ENCODE assay signal across 8 cellular contexts in the genomic region with DNA sequence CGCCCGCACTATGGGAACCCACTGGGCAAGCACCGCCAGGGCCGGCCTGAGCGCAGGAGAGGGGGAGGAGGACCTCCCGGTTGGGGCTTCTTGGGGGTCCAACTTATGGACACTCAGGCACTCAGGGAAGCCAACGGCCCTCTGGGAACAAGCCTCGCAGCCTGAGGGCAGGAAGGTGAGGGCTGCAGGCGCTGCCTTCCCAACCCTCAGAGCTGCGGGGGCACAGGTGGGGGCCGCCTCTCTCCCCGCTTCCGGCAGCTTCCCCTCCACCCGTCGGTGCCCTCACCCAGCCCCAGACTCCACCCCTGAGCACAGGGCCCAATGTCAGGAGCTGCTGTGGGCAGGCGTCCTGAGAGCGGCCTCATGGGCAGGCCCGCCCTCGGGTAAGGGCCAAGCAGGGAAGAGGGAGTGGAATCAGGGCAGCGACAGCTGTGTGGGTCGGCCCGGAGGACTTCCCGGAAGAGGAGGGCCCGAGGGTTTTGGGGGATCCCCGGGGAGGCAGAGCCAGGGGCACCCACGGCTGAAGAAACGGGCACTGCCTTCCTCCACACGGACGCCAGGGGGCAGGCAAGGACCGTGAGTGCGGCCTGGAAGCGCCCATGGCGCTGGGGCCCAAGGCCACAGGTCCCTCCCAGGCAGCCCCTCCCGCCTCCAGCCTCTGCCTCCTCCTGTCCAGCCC. TPM values are rescaled to one million over a fixed set of nuclear protein-coding genes. Genes with fewer than 3 reads are reported as not detected.
A peak's percentile ranks its signal among the peaks of the same experiment; 100 is the strongest.
DNase-seq lines count a peak whose midpoint lies in the region; ATAC-seq and TF ChIP-seq lines count a peak whose summit lies in the region.

No MANE protein-coding gene starts in this region.

- no peaks in the 10 kb centered on the region for H3K27me3 Mint-ChIP-seq in activated naive CD8-positive, alpha-beta T cell

- peak overlapping the region; percentile 71 for H3K4me3 Mint-ChIP-seq in activated naive CD8-positive, alpha-beta T cell

- H3K4me3 ChIP-seq in GM12865 (ENCODE audit: low read depth, low read length), result peak overlapping the region; percentile 59
- peak overlapping the region; percentile 6 for H3K4me3 ChIP-seq in urinary bladder (ENCODE audit: low read depth, low read length)

- H3K4me1 ChIP-seq in urinary bladder (ENCODE audit: insufficient read depth), result no peaks in the 10 kb centered on the region

- no peaks in the 10 kb centered on the region for H3K36me3 Mint-ChIP-seq in activated naive CD8-positive, alpha-beta T cell

- intact Hi-C loops in cardiac septum (cut with DNase I), result loop anchor here (2.0 to 10.0 kb wide), 4 partner anchors 75 to 585 kb away; a partner anchor contains a TSS
- intact Hi-C loops in posterior vena cava (cut with DNase I), result loop anchor here in 1 of 2 donors (5.0 to 10.0 kb wide), 2 partner anchors 107 to 435 kb away; no protein-coding TSS in a partner anchor

- ATAC-seq in HG02588 (IDR thresholded peaks at IDR 0.05; ENCODE audit: unreplicated experiment) (peak; percentile 77), SK-N-SH treated with all-trans-retinoic acid at 6 μM for 48 hours (peak; percentile 90)

- H3K27ac Mint-ChIP-seq in activated naive CD8-positive, alpha-beta T cell, result no peak overlapping the region

- TF ChIP-seq CTCF in GM12865 (IDR thresholded peaks at IDR 0.05; ENCODE audit: insufficient read depth, low read depth, low read length, missing control alignments), result peak; percentile 97

- 17% methylated on average over 34 of the region's 34 CpGs for WGBS in urinary bladder

- peaks cover 2% of the 10 kb centered on the region for H3K4me1 Mint-ChIP-seq in activated naive CD8-positive, alpha-beta T cell (ENCODE audit: low read depth)

- H3K27ac ChIP-seq in urinary bladder (ENCODE audit: low read depth), result peak overlapping the region; percentile 86

- peak; percentile 99 for DNase-seq in GM12865 (ENCODE audit: low read depth)
- peak; percentile 96 for DNase-seq in NAMALWA (ENCODE audit: low spot score)
- peak; percentile 93 for DNase-seq in cardiac septum (ENCODE audit: low spot score)
- DNase-seq in posterior vena cava (ENCODE audit: low spot score), result peak; percentile 96

- H3K9me3 Mint-ChIP-seq in activated naive CD8-positive, alpha-beta T cell (ENCODE audit: low read depth), result no peaks in the 10 kb centered on the region

- no peaks in the 10 kb centered on the region for H3K36me3 ChIP-seq in urinary bladder (ENCODE audit: insufficient read depth)

TF ChIP-seq in SK-N-SH treated with all-trans-retinoic acid at 6 μM for 48 hours, 23 proteins besides CTCF, POLR2A, EP300 and RAD21:
- TF ChIP-seq GLIS3 (CRISPR knock-in tag; IDR thresholded peaks at IDR 0.05) (no peak), TCF4 (CRISPR knock-in tag; IDR thresholded peaks at IDR 0.05; ENCODE audit: borderline replicate concordance) (no peak), BACH2 (CRISPR knock-in tag; IDR thresholded peaks at IDR 0.05; ENCODE audit: borderline replicate concordance) (no peak), ZNF565 (CRISPR knock-in tag; conservative IDR thresholded peaks at IDR 0.05; ENCODE audit: low read depth) (no peak)
- TF ChIP-seq, protein P1, sequence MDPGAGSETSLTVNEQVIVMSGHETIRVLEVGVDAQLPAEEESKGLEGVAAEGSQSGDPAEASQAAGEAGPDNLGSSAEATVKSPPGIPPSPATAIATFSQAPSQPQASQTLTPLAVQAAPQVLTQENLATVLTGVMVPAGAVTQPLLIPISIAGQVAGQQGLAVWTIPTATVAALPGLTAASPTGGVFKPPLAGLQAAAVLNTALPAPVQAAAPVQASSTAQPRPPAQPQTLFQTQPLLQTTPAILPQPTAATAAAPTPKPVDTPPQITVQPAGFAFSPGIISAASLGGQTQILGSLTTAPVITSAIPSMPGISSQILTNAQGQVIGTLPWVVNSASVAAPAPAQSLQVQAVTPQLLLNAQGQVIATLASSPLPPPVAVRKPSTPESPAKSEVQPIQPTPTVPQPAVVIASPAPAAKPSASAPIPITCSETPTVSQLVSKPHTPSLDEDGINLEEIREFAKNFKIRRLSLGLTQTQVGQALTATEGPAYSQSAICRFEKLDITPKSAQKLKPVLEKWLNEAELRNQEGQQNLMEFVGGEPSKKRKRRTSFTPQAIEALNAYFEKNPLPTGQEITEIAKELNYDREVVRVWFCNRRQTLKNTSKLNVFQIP (CRISPR knock-in tag; IDR thresholded peaks at IDR 0.05; ENCODE audit: borderline replicate concordance, low read depth), result no peak
- TF ChIP-seq, protein P2, sequence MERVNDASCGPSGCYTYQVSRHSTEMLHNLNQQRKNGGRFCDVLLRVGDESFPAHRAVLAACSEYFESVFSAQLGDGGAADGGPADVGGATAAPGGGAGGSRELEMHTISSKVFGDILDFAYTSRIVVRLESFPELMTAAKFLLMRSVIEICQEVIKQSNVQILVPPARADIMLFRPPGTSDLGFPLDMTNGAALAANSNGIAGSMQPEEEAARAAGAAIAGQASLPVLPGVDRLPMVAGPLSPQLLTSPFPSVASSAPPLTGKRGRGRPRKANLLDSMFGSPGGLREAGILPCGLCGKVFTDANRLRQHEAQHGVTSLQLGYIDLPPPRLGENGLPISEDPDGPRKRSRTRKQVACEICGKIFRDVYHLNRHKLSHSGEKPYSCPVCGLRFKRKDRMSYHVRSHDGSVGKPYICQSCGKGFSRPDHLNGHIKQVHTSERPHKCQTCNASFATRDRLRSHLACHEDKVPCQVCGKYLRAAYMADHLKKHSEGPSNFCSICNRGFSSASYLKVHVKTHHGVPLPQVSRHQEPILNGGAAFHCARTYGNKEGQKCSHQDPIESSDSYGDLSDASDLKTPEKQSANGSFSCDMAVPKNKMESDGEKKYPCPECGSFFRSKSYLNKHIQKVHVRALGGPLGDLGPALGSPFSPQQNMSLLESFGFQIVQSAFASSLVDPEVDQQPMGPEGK (CRISPR knock-in tag; IDR thresholded peaks at IDR 0.05; ENCODE audit: borderline replicate concordance), result peak; percentile 26; the same call in 1 of the 2 replicates
- TF ChIP-seq, protein P3, sequence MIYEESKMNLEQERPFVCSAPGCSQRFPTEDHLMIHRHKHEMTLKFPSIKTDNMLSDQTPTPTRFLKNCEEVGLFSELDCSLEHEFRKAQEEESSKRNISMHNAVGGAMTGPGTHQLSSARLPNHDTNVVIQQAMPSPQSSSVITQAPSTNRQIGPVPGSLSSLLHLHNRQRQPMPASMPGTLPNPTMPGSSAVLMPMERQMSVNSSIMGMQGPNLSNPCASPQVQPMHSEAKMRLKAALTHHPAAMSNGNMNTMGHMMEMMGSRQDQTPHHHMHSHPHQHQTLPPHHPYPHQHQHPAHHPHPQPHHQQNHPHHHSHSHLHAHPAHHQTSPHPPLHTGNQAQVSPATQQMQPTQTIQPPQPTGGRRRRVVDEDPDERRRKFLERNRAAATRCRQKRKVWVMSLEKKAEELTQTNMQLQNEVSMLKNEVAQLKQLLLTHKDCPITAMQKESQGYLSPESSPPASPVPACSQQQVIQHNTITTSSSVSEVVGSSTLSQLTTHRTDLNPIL (CRISPR knock-in tag; IDR thresholded peaks at IDR 0.05; ENCODE audit: low read depth), result no peak
- TF ChIP-seq, protein P4, sequence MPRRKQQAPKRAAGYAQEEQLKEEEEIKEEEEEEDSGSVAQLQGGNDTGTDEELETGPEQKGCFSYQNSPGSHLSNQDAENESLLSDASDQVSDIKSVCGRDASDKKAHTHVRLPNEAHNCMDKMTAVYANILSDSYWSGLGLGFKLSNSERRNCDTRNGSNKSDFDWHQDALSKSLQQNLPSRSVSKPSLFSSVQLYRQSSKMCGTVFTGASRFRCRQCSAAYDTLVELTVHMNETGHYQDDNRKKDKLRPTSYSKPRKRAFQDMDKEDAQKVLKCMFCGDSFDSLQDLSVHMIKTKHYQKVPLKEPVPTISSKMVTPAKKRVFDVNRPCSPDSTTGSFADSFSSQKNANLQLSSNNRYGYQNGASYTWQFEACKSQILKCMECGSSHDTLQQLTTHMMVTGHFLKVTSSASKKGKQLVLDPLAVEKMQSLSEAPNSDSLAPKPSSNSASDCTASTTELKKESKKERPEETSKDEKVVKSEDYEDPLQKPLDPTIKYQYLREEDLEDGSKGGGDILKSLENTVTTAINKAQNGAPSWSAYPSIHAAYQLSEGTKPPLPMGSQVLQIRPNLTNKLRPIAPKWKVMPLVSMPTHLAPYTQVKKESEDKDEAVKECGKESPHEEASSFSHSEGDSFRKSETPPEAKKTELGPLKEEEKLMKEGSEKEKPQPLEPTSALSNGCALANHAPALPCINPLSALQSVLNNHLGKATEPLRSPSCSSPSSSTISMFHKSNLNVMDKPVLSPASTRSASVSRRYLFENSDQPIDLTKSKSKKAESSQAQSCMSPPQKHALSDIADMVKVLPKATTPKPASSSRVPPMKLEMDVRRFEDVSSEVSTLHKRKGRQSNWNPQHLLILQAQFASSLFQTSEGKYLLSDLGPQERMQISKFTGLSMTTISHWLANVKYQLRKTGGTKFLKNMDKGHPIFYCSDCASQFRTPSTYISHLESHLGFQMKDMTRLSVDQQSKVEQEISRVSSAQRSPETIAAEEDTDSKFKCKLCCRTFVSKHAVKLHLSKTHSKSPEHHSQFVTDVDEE (CRISPR knock-in tag; IDR thresholded peaks at IDR 0.05), result no peak

RNA-seq across cellular contexts. Expression of a gene that starts 0.5 kb away (rescaled TPM):
- total RNA-seq in cardiac septum (not detected), posterior vena cava (under 1 TPM in 1 of 2 donors, not detected in 1; 0.60 TPM), urinary bladder (2.8 TPM)
- polyA plus RNA-seq in urinary bladder, result 3.4 TPM

RNA-seq across cellular contexts. Expression of a gene that starts 9.9 kb away (rescaled TPM):
- not detected for total RNA-seq in cardiac septum
- not detected for total RNA-seq in posterior vena cava
- 0.48 TPM for total RNA-seq in urinary bladder
- not detected for polyA plus RNA-seq in urinary bladder

RNA-seq across cellular contexts. Expression of a gene that starts 16.3 kb away (rescaled TPM):
- total RNA-seq in cardiac septum (not detected), posterior vena cava (under 1 TPM in 1 of 2 donors, not detected in 1; 0.19 TPM), urinary bladder (0.63 TPM)
- polyA plus RNA-seq in urinary bladder, result 0.98 TPM

RNA-seq across cellular contexts. Expression of a gene that starts 17.1 kb away (rescaled TPM):
- 438 TPM for total RNA-seq in cardiac septum
- 100 to 1,000 TPM; 172 to 331 TPM for total RNA-seq in posterior vena cava
- total RNA-seq in urinary bladder, result 44.7 TPM
- 545 TPM for polyA plus RNA-seq in urinary bladder

RNA-seq across cellular contexts. Expression of a gene that starts 36.4 kb away (rescaled TPM):
- 12.1 TPM for total RNA-seq in cardiac septum
- total RNA-seq in posterior vena cava, result 10 to 100 TPM; 13.7 to 25.5 TPM
- 19.9 TPM for total RNA-seq in urinary bladder
- 15.5 TPM for polyA plus RNA-seq in urinary bladder

Comparison
In these comparisons a context has a peak if more than half of its experiments do, and no peak if none do; other contexts are left out.
1. Peak in every context shown above with its lines: DNase-seq, ATAC-seq, H3K4me3 ChIP-seq and H3K27ac ChIP-seq.